In the genomic region with DNA sequence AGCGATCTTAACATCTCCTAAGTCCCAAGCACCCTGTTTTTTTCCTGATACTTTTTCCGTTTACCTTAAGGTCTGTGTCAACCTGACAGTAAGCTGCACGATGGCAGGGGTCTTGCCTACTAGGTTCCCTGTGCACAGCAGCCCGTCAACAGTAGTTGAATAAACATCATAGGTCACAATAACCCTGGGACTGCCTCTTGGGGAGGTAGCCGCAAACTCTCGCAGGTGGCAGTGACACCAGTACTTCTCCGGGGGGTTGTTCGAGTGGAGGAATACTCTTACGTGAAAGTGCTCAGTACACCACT, we compare ENCODE assay signal across 8 cellular contexts. TPM values are rescaled to one million over a fixed set of nuclear protein-coding genes. Genes with fewer than 3 reads are reported as not detected.
A peak's percentile ranks its signal among the peaks of the same experiment; 100 is the strongest.
DNase-seq lines count a peak whose midpoint lies in the region; ATAC-seq lines count a peak whose summit lies in the region.

No MANE protein-coding gene starts in this region.

- no peaks in the 10 kb centered on the region; the same call in 1 of the 2 replicates for H3K4me1 ChIP-seq in iPS-20b (ENCODE audit: insufficient read depth, low read length)

- H3K27ac ChIP-seq in iPS-20b (ENCODE audit: low read length), result peak overlapping the region; percentile 38
- peak overlapping the region; percentile 91 for H3K27ac ChIP-seq in substantia nigra (ENCODE audit: low read depth, low read length, poor library complexity, severe bottlenecking)

- in situ Hi-C loops in ACHN (cut with HindIII; ENCODE audit: low pct_ligation_motif_present, low pct_unique_long_range_greater_than_20kb, low sequenced_read_pairs), result no loop called here

- no peak for DNase-seq in activated T-cell treated with anti-CD3 and anti-CD28 coated beads, Interleukin-2, amount 50 U/mL, for 72 hours
- DNase-seq in activated T-cell treated with anti-CD3 and anti-CD28 coated beads for 4 hours (no peak), substantia nigra (lab: John Stamatoyannopoulos, UW) (peak in 1 of 49 donors; percentile 40), GOT3 (lab: John Stamatoyannopoulos, UW) (no peak), ACHN (no peak)
- DNase-seq in activated T-helper 2 cell treated with anti-CD3 and anti-CD28 coated beads, Interferon-gamma antibody, Interleukin-2, Interleukin-4, amounts not matched to agents 10 μg/mL and 5 μg/mL and 100 μg/mL, durations not matched to agents 14 hours and 24 hours and 36 hours (ENCODE audit: low spot score), result no peak

- peak overlapping the region; percentile 93 for H3K4me3 ChIP-seq in iPS-20b (ENCODE audit: low read length)

- peaks cover 4% of the 10 kb centered on the region; the same call in 1 of the 2 replicates for H3K36me3 ChIP-seq in iPS-20b (ENCODE audit: insufficient read depth, low read depth, low read length)

- peak overlapping the region; percentile 98 to 99 for H3K4me3 Mint-ChIP-seq in activated T-cell treated with anti-CD3 and anti-CD28 coated beads, Interleukin-2, amount 50 U/mL, for 72 hours
- peak overlapping the region; percentile 97 for H3K4me3 Mint-ChIP-seq in activated T-helper 2 cell treated with anti-CD3 and anti-CD28 coated beads, Interferon-gamma antibody, Interleukin-2, Interleukin-4, amounts not matched to agents 10 μg/mL and 5 μg/mL and 100 μg/mL, durations not matched to agents 14 hours and 24 hours and 36 hours (ENCODE audit: low read depth)

- no peaks in the 10 kb centered on the region for H3K27me3 Mint-ChIP-seq in activated T-cell treated with anti-CD3 and anti-CD28 coated beads, Interleukin-2, amount 50 U/mL, for 72 hours (ENCODE audit: low read depth)
- peaks cover 9% of the 10 kb centered on the region for H3K27me3 Mint-ChIP-seq in activated T-helper 2 cell treated with anti-CD3 and anti-CD28 coated beads, Interferon-gamma antibody, Interleukin-2, Interleukin-4, amounts not matched to agents 10 μg/mL and 5 μg/mL and 100 μg/mL, durations not matched to agents 14 hours and 24 hours and 36 hours (ENCODE audit: low read depth)

- peaks cover 2% of the 10 kb centered on the region for H3K9me3 ChIP-seq in iPS-20b (ENCODE audit: insufficient read depth, low read depth, low read length)

- H3K27me3 ChIP-seq in iPS-20b (ENCODE audit: insufficient read depth, low read length), result no peaks in the 10 kb centered on the region

- H3K36me3 Mint-ChIP-seq in activated T-cell treated with anti-CD3 and anti-CD28 coated beads, Interleukin-2, amount 50 U/mL, for 72 hours (ENCODE audit: insufficient read depth in 2 of 2), result peaks cover 0 to 2% of the 10 kb centered on the region in 2 donors
- peaks cover 27% of the 10 kb centered on the region for H3K36me3 Mint-ChIP-seq in activated T-helper 2 cell treated with anti-CD3 and anti-CD28 coated beads, Interferon-gamma antibody, Interleukin-2, Interleukin-4, amounts not matched to agents 10 μg/mL and 5 μg/mL and 100 μg/mL, durations not matched to agents 14 hours and 24 hours and 36 hours (ENCODE audit: low read depth)

- intact Hi-C loops in activated T-helper 2 cell treated with anti-CD3 and anti-CD28 coated beads, Interferon-gamma antibody, Interleukin-2, Interleukin-4, amounts not matched to agents 10 μg/mL and 5 μg/mL and 100 μg/mL, durations not matched to agents 14 hours and 24 hours and 36 hours (cut with micrococcal nuclease), result loop anchor here (1.0 to 10.0 kb wide), 3 partner anchors 80 to 683 kb away; a partner anchor contains a TSS

- H3K9ac ChIP-seq in iPS-20b (ENCODE audit: low read depth, low read length), result peak overlapping the region; percentile 91; the same call in 1 of the 2 replicates

- no peaks in the 10 kb centered on the region for H3K9me3 Mint-ChIP-seq in activated T-cell treated with anti-CD3 and anti-CD28 coated beads, Interleukin-2, amount 50 U/mL, for 72 hours
- H3K9me3 Mint-ChIP-seq in activated T-helper 2 cell treated with anti-CD3 and anti-CD28 coated beads, Interferon-gamma antibody, Interleukin-2, Interleukin-4, amounts not matched to agents 10 μg/mL and 5 μg/mL and 100 μg/mL, durations not matched to agents 14 hours and 24 hours and 36 hours, result no peaks in the 10 kb centered on the region

- H3K4me1 Mint-ChIP-seq in activated T-cell treated with anti-CD3 and anti-CD28 coated beads, Interleukin-2, amount 50 U/mL, for 72 hours (ENCODE audit: low read depth), result peaks cover 56% of the 10 kb centered on the region
- peaks cover 41% of the 10 kb centered on the region for H3K4me1 Mint-ChIP-seq in activated T-helper 2 cell treated with anti-CD3 and anti-CD28 coated beads, Interferon-gamma antibody, Interleukin-2, Interleukin-4, amounts not matched to agents 10 μg/mL and 5 μg/mL and 100 μg/mL, durations not matched to agents 14 hours and 24 hours and 36 hours (ENCODE audit: low read depth)

- peak overlapping the region; percentile 99 for H3K27ac Mint-ChIP-seq in activated T-cell treated with anti-CD3 and anti-CD28 coated beads, Interleukin-2, amount 50 U/mL, for 72 hours
- H3K27ac Mint-ChIP-seq in activated T-helper 2 cell treated with anti-CD3 and anti-CD28 coated beads, Interferon-gamma antibody, Interleukin-2, Interleukin-4, amounts not matched to agents 10 μg/mL and 5 μg/mL and 100 μg/mL, durations not matched to agents 14 hours and 24 hours and 36 hours, result peak overlapping the region; percentile 93

- peak; percentile 53 to 58 for ATAC-seq in activated T-cell treated with anti-CD3 and anti-CD28 coated beads, Interleukin-2, amount 50 U/mL, for 72 hours (replicated peaks in 1 of 2)
- ATAC-seq in HG03064 (IDR thresholded peaks at IDR 0.05; ENCODE audit: low read depth, unreplicated experiment), result peak; percentile 41

RNA-seq across cellular contexts. Expression of a gene that starts 0.4 kb away (rescaled TPM):
- 100 to 1,000 TPM; 166 to 185 TPM for total RNA-seq in activated T-cell treated with anti-CD3 and anti-CD28 coated beads, Interleukin-2, amount 50 U/mL, for 72 hours
- total RNA-seq in activated T-helper 2 cell treated with anti-CD3 and anti-CD28 coated beads, Interferon-gamma antibody, Interleukin-2, Interleukin-4, amounts not matched to agents 10 μg/mL and 5 μg/mL and 100 μg/mL, durations not matched to agents 14 hours and 24 hours and 36 hours, result 180 and 190 TPM in 2 replicates
